In genomic region chr1:222387020-222387816, GRCh38 we compare ENCODE assay signal across 11 cellular contexts.
DNase-seq lines count a peak whose midpoint lies in the region; ATAC-seq and TF ChIP-seq lines count a peak whose summit lies in the region.
"Had no signal": no experiment of that assay in that cellular context is flagged by ENCODE, and none has a peak within 500 bp of the region (broad histone marks: within the 10 kb centered on the region; RNA-seq: fewer than 3 reads in every experiment).

No MANE protein-coding gene starts in this region.

- in situ Hi-C loops in G401 (cut with HindIII; ENCODE audit: low sequenced_read_pairs), result no loop called here

- H3K4me3 ChIP-seq in GM23338 (no peak overlapping the region), hepatocyte (no peak overlapping the region), colonic mucosa (no peak overlapping the region)
- no peak overlapping the region for H3K4me3 ChIP-seq in CD4-positive, alpha-beta memory T cell (ENCODE audit: low read length in 2 of 2)

- no peak overlapping the region for H3K9ac ChIP-seq in colonic mucosa (ENCODE audit: low read depth in 2 of 2, low read length in 2 of 2)

- TF ChIP-seq CTCF in Calu3 (IDR thresholded peaks at IDR 0.05; ENCODE audit: unreplicated experiment) (peak; percentile 21), GM23338 (conservative IDR thresholded peaks at IDR 0.05; ENCODE audit: low read depth in 2 of 2) (peak; percentile 65 to 77), hepatocyte (IDR thresholded peaks at IDR 0.05; ENCODE audit: poor library complexity) (no peak), colonic mucosa (IDR thresholded peaks at IDR 0.05) (no peak)

- WGBS in hepatocyte (ENCODE audit: low lambda C conversion rate, missing lambda C conversion rate), result 80% methylated on average over 8 of the region's 8 CpGs

- H4K20me1 ChIP-seq in GM23338 (replicated peaks; ENCODE audit: insufficient read depth), result no peaks in the 10 kb centered on the region
- H4K20me1 ChIP-seq in hepatocyte (ENCODE audit: insufficient read depth, poor library complexity, severe bottlenecking), result no peaks in the 10 kb centered on the region

- H3K4me3 Mint-ChIP-seq in Calu3 (ENCODE audit: low read depth, unreplicated experiment) (no peak overlapping the region), GM23338 (no peak overlapping the region)
- no peak overlapping the region for H3K4me3 Mint-ChIP-seq in CD4-positive, alpha-beta memory T cell
- H3K4me3 Mint-ChIP-seq: activated naive CD8-positive, alpha-beta T cell treated with anti-CD3 and anti-CD28 coated beads, Interleukin-2, amount 10 ng/mL, durations not matched to agents 7 days and 5 days had no signal

- peak; percentile 97 for ATAC-seq in GM23338

- POLR2A ChIA-PET in CD4-positive, alpha-beta memory T cell (lab: Charles Lee; ENCODE audit: partially characterized antibody), result no interaction called here

- H3K9me2 ChIP-seq in GM23338 (ENCODE audit: insufficient read depth), result 0 out of 2 replicates have a peak, but pooled peaks cover 5% of the 10 kb centered on the region
- H3K9me2 ChIP-seq in hepatocyte (replicated peaks; ENCODE audit: insufficient read depth), result no peaks in the 10 kb centered on the region

- DNase-seq in Calu3 (no peak), GM23338 (ENCODE audit: low spot score) (peak; percentile 77), RPMI8226 (peak; percentile 44), hepatocyte (ENCODE audit: low spot score) (peak; percentile 8), colonic mucosa (no peak), G401 (ENCODE audit: low spot score) (no peak)
- DNase-seq in CD4-positive, alpha-beta memory T cell, result no peak
- no peak for DNase-seq in activated effector memory CD4-positive, alpha-beta T cell treated with anti-CD3 and anti-CD28 coated beads, Interleukin-2, amount 50 U/mL, for 16 hours
- DNase-seq: activated CD4-positive, alpha-beta T cell treated with anti-CD3 and anti-CD28 coated beads, Interleukin-2, amount 50 U/mL, for 1 hour; activated naive CD8-positive, alpha-beta T cell treated with anti-CD3 and anti-CD28 coated beads, Interleukin-2, amount 10 ng/mL, durations not matched to agents 7 days and 5 days; NCI-H1092 treated with DMSO at 0.1 percent for 48 hours had no signal

- H3K27me3 ChIP-seq in GM23338 (ENCODE audit: insufficient read depth) (no peaks in the 10 kb centered on the region), hepatocyte (no peaks in the 10 kb centered on the region), colonic mucosa (no peaks in the 10 kb centered on the region)
- no peaks in the 10 kb centered on the region for H3K27me3 ChIP-seq in CD4-positive, alpha-beta memory T cell (ENCODE audit: insufficient read depth, low read length)

- H3K4me2 ChIP-seq in GM23338 (no peak overlapping the region), hepatocyte (no peak overlapping the region)

- CTCF ChIA-PET in Calu3 (lab: Charles Lee), result interaction anchor here (1.2 kb wide), 1 partner anchor 42 kb away, joined by 3 read pairs; no protein-coding TSS in a partner anchor
- CTCF ChIA-PET in CD4-positive, alpha-beta memory T cell (lab: Charles Lee; ENCODE audit: partially characterized antibody), result interaction anchor here (1.2 kb wide), 1 partner anchor 68 kb away, joined by 5 read pairs; no protein-coding TSS in a partner anchor

- H3K27ac ChIP-seq in GM23338 (ENCODE audit: low read depth) (no peak overlapping the region), hepatocyte (no peak overlapping the region), colonic mucosa (no peak overlapping the region)
- no peak overlapping the region for H3K27ac ChIP-seq in CD4-positive, alpha-beta memory T cell (ENCODE audit: low read depth, low read length)

- H3K4me1 ChIP-seq in GM23338 (ENCODE audit: insufficient read depth) (no peaks in the 10 kb centered on the region), hepatocyte (ENCODE audit: insufficient read depth) (no peaks in the 10 kb centered on the region), colonic mucosa (no peaks in the 10 kb centered on the region)
- no peaks in the 10 kb centered on the region for H3K4me1 ChIP-seq in CD4-positive, alpha-beta memory T cell (ENCODE audit: insufficient read depth, low read length)

- H3K36me3 Mint-ChIP-seq in Calu3 (ENCODE audit: insufficient read depth, unreplicated experiment), result no peaks in the 10 kb centered on the region
- no peaks in the 10 kb centered on the region for H3K36me3 Mint-ChIP-seq in GM23338 (ENCODE audit: low read depth)
- H3K36me3 Mint-ChIP-seq in CD4-positive, alpha-beta memory T cell, result peaks cover 2 to 10% of the 10 kb centered on the region in 2 donors
- H3K36me3 Mint-ChIP-seq: activated naive CD8-positive, alpha-beta T cell treated with anti-CD3 and anti-CD28 coated beads, Interleukin-2, amount 10 ng/mL, durations not matched to agents 7 days and 5 days had no signal

- H3K9me3 ChIP-seq in hepatocyte (ENCODE audit: low read depth) (no peaks in the 10 kb centered on the region), colonic mucosa (no peaks in the 10 kb centered on the region)
- no peaks in the 10 kb centered on the region for H3K9me3 ChIP-seq in CD4-positive, alpha-beta memory T cell (ENCODE audit: control insufficient read depth in 1 of 2, low read length in 2 of 2)

- H3K36me3 ChIP-seq in GM23338 (ENCODE audit: insufficient read depth) (no peaks in the 10 kb centered on the region), hepatocyte (replicated peaks; ENCODE audit: insufficient read depth, low read depth) (no peaks in the 10 kb centered on the region), colonic mucosa (no peaks in the 10 kb centered on the region)
- H3K36me3 ChIP-seq in CD4-positive, alpha-beta memory T cell (ENCODE audit: insufficient read depth, low read length), result no peaks in the 10 kb centered on the region

- no peaks in the 10 kb centered on the region for H3F3A ChIP-seq in GM23338 (replicated peaks; ENCODE audit: low read depth)

- no peaks in the 10 kb centered on the region for H3K9me3 Mint-ChIP-seq in Calu3 (ENCODE audit: low read depth, unreplicated experiment)
- peaks cover 2% of the 10 kb centered on the region; the same call in 1 of the 3 replicates for H3K9me3 Mint-ChIP-seq in GM23338
- H3K9me3 Mint-ChIP-seq in CD4-positive, alpha-beta memory T cell, result peaks cover 0 to 9% (median 1%) of the 10 kb centered on the region in 8 donors

- no peaks in the 10 kb centered on the region for H3K79me2 ChIP-seq in GM23338 (replicated peaks; ENCODE audit: insufficient read depth)
- H3K79me2 ChIP-seq in hepatocyte, result no peaks in the 10 kb centered on the region

- H2AFZ ChIP-seq in GM23338 (no peak overlapping the region), hepatocyte (no peak overlapping the region)

- H3K27me3 Mint-ChIP-seq in Calu3 (ENCODE audit: unreplicated experiment) (peaks cover 32% of the 10 kb centered on the region), GM23338 (ENCODE audit: insufficient read depth, low read depth, poor library complexity) (no peaks in the 10 kb centered on the region)
- peaks cover 2% of the 10 kb centered on the region in 2 donors for H3K27me3 Mint-ChIP-seq in CD4-positive, alpha-beta memory T cell
- H3K27me3 Mint-ChIP-seq: activated naive CD8-positive, alpha-beta T cell treated with anti-CD3 and anti-CD28 coated beads, Interleukin-2, amount 10 ng/mL, durations not matched to agents 7 days and 5 days had no signal

- H3K27ac Mint-ChIP-seq in Calu3 (ENCODE audit: unreplicated experiment), result no peak overlapping the region
- H3K27ac Mint-ChIP-seq in GM23338, result no peak overlapping the region
- no peak overlapping the region for H3K27ac Mint-ChIP-seq in CD4-positive, alpha-beta memory T cell
- H3K27ac Mint-ChIP-seq: activated naive CD8-positive, alpha-beta T cell treated with anti-CD3 and anti-CD28 coated beads, Interleukin-2, amount 10 ng/mL, durations not matched to agents 7 days and 5 days had no signal

- H3K4me1 Mint-ChIP-seq in Calu3 (ENCODE audit: low read depth, unreplicated experiment), result no peaks in the 10 kb centered on the region
- no peaks in the 10 kb centered on the region for H3K4me1 Mint-ChIP-seq in GM23338
- H3K4me1 Mint-ChIP-seq in CD4-positive, alpha-beta memory T cell, result peaks cover 0 to 17% (median 0%) of the 10 kb centered on the region in 4 donors
- H3K4me1 Mint-ChIP-seq: activated naive CD8-positive, alpha-beta T cell treated with anti-CD3 and anti-CD28 coated beads, Interleukin-2, amount 10 ng/mL, durations not matched to agents 7 days and 5 days had no signal

- intact Hi-C loops in Calu3 (cut with micrococcal nuclease; ENCODE audit: unreplicated experiment), result no loop called here
- intact Hi-C loops in colonic mucosa (cut with DNase I), result no loop called here
- intact Hi-C loops in CD4-positive, alpha-beta memory T cell (cut with micrococcal nuclease), result no loop called here

- no TSS peak for BruUV-seq in Calu3 (replicated peaks; lab: Mats Ljungman, UMichigan)

Comparison
In these comparisons a context has a peak if more than half of its experiments do, and no peak if none do; other contexts are left out.
1. DNase-seq: peak in GM23338 (single experiment), RPMI8226 (single experiment) and hepatocyte (single experiment); none in Calu3 (single experiment), colonic mucosa (single experiment), CD4-positive, alpha-beta memory T cell (0 of 5), G401 (single experiment) and activated effector memory CD4-positive, alpha-beta T cell treated with anti-CD3 and anti-CD28 coated beads, Interleukin-2, amount 50 U/mL, for 16 hours (single experiment).
2. CTCF ChIP-seq: peak in Calu3 (single experiment) and GM23338 (2 of 2); none in hepatocyte (single experiment) and colonic mucosa (single experiment).